2 cellular contexts compared by ENCODE assay signal in the genomic region with DNA sequence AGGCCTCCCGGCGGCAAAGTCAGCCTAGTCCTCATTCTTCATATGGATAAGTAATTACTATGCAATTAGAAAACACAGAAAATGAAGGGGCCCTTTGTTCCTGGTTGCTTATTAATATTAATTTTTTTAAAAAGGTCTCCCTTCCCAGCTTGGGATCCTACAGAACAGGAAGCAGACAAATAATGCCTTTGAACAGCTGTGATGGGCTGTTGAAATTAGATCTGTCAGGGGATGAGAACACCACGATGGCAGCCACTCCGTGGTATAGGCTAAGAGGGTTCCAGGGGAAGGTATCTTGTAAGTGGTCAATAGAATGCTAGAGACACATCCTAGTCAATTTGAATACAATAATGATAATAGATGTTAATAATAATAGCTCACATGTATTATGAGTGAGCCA.
TF ChIP-seq lines count a peak whose summit lies in the region.

No MANE protein-coding gene starts in this region.

TF ChIP-seq in IMR-90, 13 proteins besides CTCF, POLR2A, EP300 and RAD21:
- TF ChIP-seq RCOR1 (IDR thresholded peaks at IDR 0.05; ENCODE audit: insufficient replicate concordance, low read length) (no peak), MAFK (IDR thresholded peaks at IDR 0.05; ENCODE audit: low read depth, low read length) (no peak), BHLHE40 (IDR thresholded peaks at IDR 0.05; ENCODE audit: low read depth, low read length) (no peak), MXI1 (IDR thresholded peaks at IDR 0.05; ENCODE audit: borderline replicate concordance, low read depth, low read length) (no peak), SMC3 (IDR thresholded peaks at IDR 0.05; ENCODE audit: low read depth, low read length) (no peak), FOS (IDR thresholded peaks at IDR 0.05; ENCODE audit: low read depth, low read length) (no peak), NFE2L2 (IDR thresholded peaks at IDR 0.05; ENCODE audit: low read depth, low read length) (no peak), CHD1 (IDR thresholded peaks at IDR 0.05; ENCODE audit: low read depth, low read length) (no peak), RFX5 (IDR thresholded peaks at IDR 0.05; ENCODE audit: low read depth, low read length) (no peak), CEBPB (IDR thresholded peaks at IDR 0.05; ENCODE audit: low read depth, low read length) (no peak), MAZ (IDR thresholded peaks at IDR 0.05; ENCODE audit: borderline replicate concordance, low read depth, low read length) (no peak)
- TF ChIP-seq, protein P1, sequence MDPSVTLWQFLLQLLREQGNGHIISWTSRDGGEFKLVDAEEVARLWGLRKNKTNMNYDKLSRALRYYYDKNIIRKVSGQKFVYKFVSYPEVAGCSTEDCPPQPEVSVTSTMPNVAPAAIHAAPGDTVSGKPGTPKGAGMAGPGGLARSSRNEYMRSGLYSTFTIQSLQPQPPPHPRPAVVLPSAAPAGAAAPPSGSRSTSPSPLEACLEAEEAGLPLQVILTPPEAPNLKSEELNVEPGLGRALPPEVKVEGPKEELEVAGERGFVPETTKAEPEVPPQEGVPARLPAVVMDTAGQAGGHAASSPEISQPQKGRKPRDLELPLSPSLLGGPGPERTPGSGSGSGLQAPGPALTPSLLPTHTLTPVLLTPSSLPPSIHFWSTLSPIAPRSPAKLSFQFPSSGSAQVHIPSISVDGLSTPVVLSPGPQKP (IDR thresholded peaks at IDR 0.05; ENCODE audit: borderline replicate concordance, low read depth, low read length), result no peak
- TF ChIP-seq, protein P2, sequence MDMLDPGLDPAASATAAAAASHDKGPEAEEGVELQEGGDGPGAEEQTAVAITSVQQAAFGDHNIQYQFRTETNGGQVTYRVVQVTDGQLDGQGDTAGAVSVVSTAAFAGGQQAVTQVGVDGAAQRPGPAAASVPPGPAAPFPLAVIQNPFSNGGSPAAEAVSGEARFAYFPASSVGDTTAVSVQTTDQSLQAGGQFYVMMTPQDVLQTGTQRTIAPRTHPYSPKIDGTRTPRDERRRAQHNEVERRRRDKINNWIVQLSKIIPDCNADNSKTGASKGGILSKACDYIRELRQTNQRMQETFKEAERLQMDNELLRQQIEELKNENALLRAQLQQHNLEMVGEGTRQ (IDR thresholded peaks at IDR 0.05; ENCODE audit: low read depth, low read length), result no peak

TF ChIP-seq in HEK293T, 16 proteins besides CTCF, POLR2A, EP300 and RAD21:
- TF ChIP-seq BHLHE40 (IDR thresholded peaks at IDR 0.05; ENCODE audit: borderline replicate concordance), result no peak
TF ChIP-seq in HEK293T: peak in this region for 0.
